Comparison of ENCODE assay signal across 18 cellular contexts in the genomic region with DNA sequence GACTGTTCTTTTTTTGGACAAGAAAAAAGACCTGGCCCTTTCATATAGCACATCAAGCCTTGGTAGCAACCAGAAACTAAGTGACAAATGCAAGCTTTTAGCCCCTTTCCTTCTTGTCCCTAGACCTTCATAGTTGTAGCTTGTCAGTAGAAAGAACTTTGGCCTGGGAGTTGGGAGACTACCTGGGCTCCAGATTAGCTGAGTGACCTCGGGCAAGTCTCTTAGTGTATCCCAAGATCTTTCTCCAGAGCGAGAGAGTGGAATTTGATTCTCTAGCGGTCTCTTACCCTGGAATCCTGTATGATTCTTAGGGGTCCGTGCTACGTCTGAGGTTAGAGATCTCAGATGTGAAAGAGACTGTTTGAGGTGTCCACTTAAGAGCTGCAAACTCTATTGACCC. TPM values are rescaled to one million over a fixed set of nuclear protein-coding genes. Genes with fewer than 3 reads are reported as not detected.
DNase-seq lines count a peak whose midpoint lies in the region; ATAC-seq and TF ChIP-seq lines count a peak whose summit lies in the region.
"Had no signal": no experiment of that assay in that cellular context is flagged by ENCODE, and none has a peak within 500 bp of the region (broad histone marks: within the 10 kb centered on the region; RNA-seq: fewer than 3 reads in every experiment).

No MANE protein-coding gene starts in this region.

- H3K9me3 ChIP-seq in HUES48 (ENCODE audit: control insufficient read depth, insufficient read depth, low read length) = no peaks in the 10 kb centered on the region
- H3K9me3 ChIP-seq in neural progenitor cell (ENCODE audit: low read depth) = peaks cover 3% of the 10 kb centered on the region
- H3K9me3 ChIP-seq: Peyer's patch had no signal

- H3K4me3 ChIP-seq in HUES48 (ENCODE audit: low read depth, low read length) = no peak overlapping the region
- no peak overlapping the region for H3K4me3 ChIP-seq in neural progenitor cell
- H3K4me3 ChIP-seq: A549, BLaER1, GM12878, Peyer's patch had no signal

- peaks cover 78% of the 10 kb centered on the region for H3K4me1 Mint-ChIP-seq in neural progenitor cell
- H3K4me1 Mint-ChIP-seq in T-helper 2 cell treated with Interferon-gamma antibody and Interleukin-4, amounts not matched to agents 5 μg/mL and 100 μg/mL, for 36 hours (ENCODE audit: low read depth) = no peaks in the 10 kb centered on the region
- H3K4me1 Mint-ChIP-seq: CD4-positive, alpha-beta memory T cell had no signal

- peaks cover 41% of the 10 kb centered on the region for H3K4me1 ChIP-seq in HUES48 (ENCODE audit: control insufficient read depth, insufficient read depth, low read length)
- peaks cover 62% of the 10 kb centered on the region for H3K4me1 ChIP-seq in neural progenitor cell

- in situ Hi-C loops in KBM-7 (cut with MboI; ENCODE audit: low pct_unique_long_range_greater_than_20kb, low sequenced_read_pairs) = no loop called here

- H3K36me3 ChIP-seq in HUES48 (ENCODE audit: control insufficient read depth, insufficient read depth, low read length) (no peaks in the 10 kb centered on the region), neural progenitor cell (no peaks in the 10 kb centered on the region)
- H3K36me3 ChIP-seq: Peyer's patch had no signal

- no peak for TF ChIP-seq CTCF in neural progenitor cell (IDR thresholded peaks at IDR 0.05)

- peaks cover 9% of the 10 kb centered on the region for H3K27me3 Mint-ChIP-seq in neural progenitor cell (ENCODE audit: insufficient read depth, low read depth)
- peaks cover 72% of the 10 kb centered on the region for H3K27me3 Mint-ChIP-seq in T-helper 2 cell treated with Interferon-gamma antibody and Interleukin-4, amounts not matched to agents 5 μg/mL and 100 μg/mL, for 36 hours (ENCODE audit: low read depth)

- H3K9ac ChIP-seq in HUES48 (ENCODE audit: low read depth, low read length) (no peak overlapping the region), neural progenitor cell (no peak overlapping the region)
- H3K9ac ChIP-seq: BLaER1 had no signal

- peak overlapping the region; percentile 100 for H3K27ac Mint-ChIP-seq in neural progenitor cell
- H3K27ac Mint-ChIP-seq in T-helper 2 cell treated with Interferon-gamma antibody and Interleukin-4, amounts not matched to agents 5 μg/mL and 100 μg/mL, for 36 hours = no peak overlapping the region
- H3K27ac Mint-ChIP-seq: CD4-positive, alpha-beta memory T cell had no signal

- H3K9me3 Mint-ChIP-seq in neural progenitor cell = peaks cover 20% of the 10 kb centered on the region
- peaks cover 16% of the 10 kb centered on the region for H3K9me3 Mint-ChIP-seq in T-helper 2 cell treated with Interferon-gamma antibody and Interleukin-4, amounts not matched to agents 5 μg/mL and 100 μg/mL, for 36 hours

- H3K4me3 Mint-ChIP-seq in neural progenitor cell = peak overlapping the region; percentile 72
- no peak overlapping the region for H3K4me3 Mint-ChIP-seq in T-helper 2 cell treated with Interferon-gamma antibody and Interleukin-4, amounts not matched to agents 5 μg/mL and 100 μg/mL, for 36 hours
- H3K4me3 Mint-ChIP-seq: CD4-positive, alpha-beta memory T cell had no signal

- H3K27ac ChIP-seq in HUES48 (ENCODE audit: low read depth, low read length) = peak overlapping the region; percentile 46
- H3K27ac ChIP-seq in caudate nucleus (ENCODE audit: low read depth, low read length) = peak overlapping the region; percentile 76
- peak overlapping the region; percentile 84 for H3K27ac ChIP-seq in neural progenitor cell
- H3K27ac ChIP-seq: BLaER1, Peyer's patch had no signal

- peak overlapping the region; percentile 73 for H3K4me2 ChIP-seq in neural progenitor cell

- H3K27me3 ChIP-seq in HUES48 (ENCODE audit: control insufficient read depth, insufficient read depth, low read length) (no peaks in the 10 kb centered on the region), neural progenitor cell (no peaks in the 10 kb centered on the region)
- H3K27me3 ChIP-seq: BLaER1, Peyer's patch had no signal

- H3F3A ChIP-seq in neural progenitor cell (ENCODE audit: low read depth) = peaks cover 54% of the 10 kb centered on the region

- ATAC-seq in left lobe of liver = peak; percentile 61
- ATAC-seq: A549 had no signal

- peaks cover 20% of the 10 kb centered on the region for H3K36me3 Mint-ChIP-seq in neural progenitor cell
- H3K36me3 Mint-ChIP-seq in T-helper 2 cell treated with Interferon-gamma antibody and Interleukin-4, amounts not matched to agents 5 μg/mL and 100 μg/mL, for 36 hours (ENCODE audit: low read depth) = no peaks in the 10 kb centered on the region

- no peak overlapping the region for H2AFZ ChIP-seq in neural progenitor cell (replicated peaks)

- peaks cover 11% of the 10 kb centered on the region for H4K20me1 ChIP-seq in neural progenitor cell (ENCODE audit: low read depth)

- peaks cover 83% of the 10 kb centered on the region for H3K79me2 ChIP-seq in neural progenitor cell (ENCODE audit: low read depth)

- DNase-seq in caudate nucleus (lab: John Stamatoyannopoulos, UW) (no peak), left lobe of liver (ENCODE audit: low spot score) (no peak), neural progenitor cell (ENCODE audit: low spot score) (no peak), NCI-H187 (lab: John Stamatoyannopoulos, UW) (no peak), NCI-H146 treated with DMSO at 0.1 percent for 48 hours (lab: John Stamatoyannopoulos, UW; ENCODE audit: unreplicated experiment) (no peak), KBM-7 (no peak)
- no peak for DNase-seq in T-helper 2 cell treated with Interferon-gamma antibody and Interleukin-4, amounts not matched to agents 5 μg/mL and 100 μg/mL, for 36 hours (ENCODE audit: low spot score)
- DNase-seq: CD4-positive, alpha-beta memory T cell; H7; KG1; MV-4-11; NCI-H2029; NCI-H446; Peyer's patch had no signal

RNA-seq across cellular contexts. Expression of gene ZNRF3, which starts 59.0 kb away (rescaled TPM):
- total RNA-seq in left lobe of liver (7.3 TPM), neural progenitor cell (ENCODE audit: low replicate concordance) (4.1 and 12.0 TPM in 2 replicates)
